8 cellular contexts compared by ENCODE assay signal in the genomic region with DNA sequence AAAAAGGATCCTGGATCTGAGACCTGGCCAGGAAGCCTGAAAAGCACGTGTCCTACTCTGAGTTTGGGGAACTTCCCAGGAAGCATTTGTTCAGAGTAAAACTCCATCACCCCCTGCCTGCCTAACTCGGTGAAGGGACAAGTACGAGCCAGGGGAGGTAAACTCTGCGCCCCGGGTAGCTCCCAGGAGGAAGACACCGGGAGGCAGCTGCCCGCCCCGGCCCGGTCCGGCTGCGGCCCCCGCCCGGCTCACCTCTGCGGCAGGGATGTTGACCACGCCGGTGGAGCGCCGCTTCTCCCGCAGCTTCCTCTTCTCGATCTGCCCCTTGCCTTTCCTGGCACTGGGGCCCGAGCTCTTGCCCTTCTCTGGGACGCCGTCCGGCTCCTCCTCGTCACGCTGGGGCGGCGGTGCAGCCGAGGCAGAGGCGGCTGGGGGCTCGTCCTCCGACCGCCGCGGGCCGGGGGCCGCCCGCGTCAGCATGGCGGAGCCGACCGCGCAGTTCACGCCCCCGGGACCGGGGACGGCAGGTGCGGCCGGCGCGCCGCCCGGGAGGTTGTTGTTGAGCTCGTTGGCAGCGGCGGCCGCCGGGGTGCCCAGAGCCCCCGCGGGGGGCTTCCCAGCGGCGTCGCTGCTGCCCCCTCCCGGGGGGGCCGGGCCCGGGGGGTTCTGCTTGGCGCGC. TPM values are rescaled to one million over a fixed set of nuclear protein-coding genes. Genes with fewer than 3 reads are reported as not detected.
A peak's percentile ranks its signal among the peaks of the same experiment; 100 is the strongest.
DNase-seq lines count a peak whose midpoint lies in the region; TF ChIP-seq lines count a peak whose summit lies in the region.

No MANE protein-coding gene starts in this region.

- TF ChIP-seq CTCF in KMS-11 (conservative IDR thresholded peaks at IDR 0.05; ENCODE audit: low read depth, low read length) (no peak), neural crest cell (conservative IDR thresholded peaks at IDR 0.05) (no peak)

- H3K27ac ChIP-seq in GM23248 (peak overlapping the region; percentile 100), KMS-11 (peak overlapping the region; percentile 71)

- H2AFZ ChIP-seq in GM23248 = peak overlapping the region; percentile 76
- peak overlapping the region; percentile 95 for H2AFZ ChIP-seq in KMS-11 (ENCODE audit: low read depth)

- in situ Hi-C loops in GM23248 (cut with MboI) = no loop called here

- peaks cover 32% of the 10 kb centered on the region for H3K27me3 Mint-ChIP-seq in neural crest cell (ENCODE audit: low read depth)

- 1 to 2% methylated on average over 40 to 62 of the region's 68 CpGs for WGBS in GM23248 (ENCODE audit: low coverage in 1 of 2, low lambda C conversion rate in 2 of 2, missing lambda C conversion rate in 2 of 2), 2 experiments

- H3K27me3 ChIP-seq in GM23248 (replicated peaks; ENCODE audit: insufficient read depth) = no peaks in the 10 kb centered on the region
- H3K27me3 ChIP-seq in KMS-11 (ENCODE audit: insufficient read depth, low read depth) = no peaks in the 10 kb centered on the region

- H3K9ac ChIP-seq in GM23248 = peak overlapping the region; percentile 98
- peak overlapping the region; percentile 76 for H3K9ac ChIP-seq in KMS-11

- DNase-seq in stimulated activated CD4-positive, alpha-beta T cell treated with anti-CD3 and anti-CD28 coated beads, Interleukin-1b, Interleukin-23, amount 100 ng/mL, for 48 hours = peak; percentile 1
- no peak for DNase-seq in stimulated activated CD4-positive, alpha-beta T cell treated with anti-CD3 and anti-CD28 coated beads, Interleukin-4, amount 100 ng/mL, for 24 hours
- DNase-seq in GM23248 (peak; percentile 73), foreskin melanocyte (peak; percentile 21), neural crest cell (ENCODE audit: low read depth, low spot score) (peak; percentile 36)
- peak; percentile 16 for DNase-seq in activated CD8-positive, alpha-beta memory T cell treated with anti-CD3 and anti-CD28 coated beads, Interleukin-2, amount 50 U/mL, for 4 hours
- no peak for DNase-seq in effector CD4-positive, alpha-beta T cell

- H3K36me3 Mint-ChIP-seq in neural crest cell (ENCODE audit: low read depth) = no peaks in the 10 kb centered on the region

- H3K4me3 ChIP-seq in GM23248 (peak overlapping the region; percentile 84), KMS-11 (IDR thresholded peaks at IDR 0.05; ENCODE audit: insufficient read depth, low read depth, low read length) (no peak overlapping the region)

- H3K9me3 ChIP-seq in GM23248 (ENCODE audit: low read depth) = no peaks in the 10 kb centered on the region

- H3K4me2 ChIP-seq in GM23248 (ENCODE audit: unreplicated experiment) = peak overlapping the region; percentile 93
- peak overlapping the region; percentile 86 for H3K4me2 ChIP-seq in KMS-11

- H3K9me2 ChIP-seq in GM23248 (ENCODE audit: insufficient read depth) = no peaks in the 10 kb centered on the region

- no peaks in the 10 kb centered on the region; the same call in 1 of the 2 replicates for H3K36me3 ChIP-seq in GM23248 (ENCODE audit: low read depth)
- H3K36me3 ChIP-seq in KMS-11 (ENCODE audit: insufficient read depth) = no peaks in the 10 kb centered on the region

- no peak overlapping the region for H3K27ac Mint-ChIP-seq in neural crest cell (ENCODE audit: unreplicated experiment)

- H3K4me3 Mint-ChIP-seq in neural crest cell = peak overlapping the region; percentile 93

- peaks cover 44% of the 10 kb centered on the region for H3K4me1 ChIP-seq in GM23248 (ENCODE audit: insufficient read depth)
- peaks cover 43% of the 10 kb centered on the region for H3K4me1 ChIP-seq in KMS-11 (ENCODE audit: low read depth, poor library complexity, severe bottlenecking)

- no peaks in the 10 kb centered on the region for H4K20me1 ChIP-seq in GM23248 (ENCODE audit: insufficient read depth)
- H4K20me1 ChIP-seq in KMS-11 (ENCODE audit: insufficient read depth) = peaks cover 15% of the 10 kb centered on the region; the same call in 1 of the 2 replicates

- H3K79me2 ChIP-seq in GM23248 (ENCODE audit: insufficient read depth) (peaks cover 62% of the 10 kb centered on the region), KMS-11 (ENCODE audit: insufficient read depth, low read depth) (peaks cover 54% of the 10 kb centered on the region)

- peaks cover 45% of the 10 kb centered on the region for H3F3A ChIP-seq in GM23248 (ENCODE audit: insufficient read depth)

- no peaks in the 10 kb centered on the region for H3K9me3 Mint-ChIP-seq in neural crest cell

- peaks cover 34% of the 10 kb centered on the region for H3K4me1 Mint-ChIP-seq in neural crest cell

RNA-seq across cellular contexts. Expression of a gene that starts 1.1 kb away (rescaled TPM):
- 53.2 and 62.6 TPM in 2 replicates for total RNA-seq in GM23248 (2014; rRNA removed; shearing (Covaris generic))
- polyA plus RNA-seq in GM23248 (2016; fragmentation: Nextera tagmentation; extraction: Ambion mirVana) = 53.9 and 54.4 TPM in 2 replicates
- 52.1 and 54.0 TPM in 2 replicates for total RNA-seq in neural crest cell

Comparison
In these comparisons a context has a peak if more than half of its experiments do, and no peak if none do; other contexts are left out.
1. DNase-seq: peak in stimulated activated CD4-positive, alpha-beta T cell treated with anti-CD3 and anti-CD28 coated beads, Interleukin-1b, Interleukin-23, amount 100 ng/mL, for 48 hours (single experiment), GM23248 (single experiment), activated CD8-positive, alpha-beta memory T cell treated with anti-CD3 and anti-CD28 coated beads, Interleukin-2, amount 50 U/mL, for 4 hours (single experiment), foreskin melanocyte (single experiment) and neural crest cell (single experiment); none in stimulated activated CD4-positive, alpha-beta T cell treated with anti-CD3 and anti-CD28 coated beads, Interleukin-4, amount 100 ng/mL, for 24 hours (single experiment) and effector CD4-positive, alpha-beta T cell (single experiment).